24 cellular contexts compared by ENCODE assay signal in the genomic region with DNA sequence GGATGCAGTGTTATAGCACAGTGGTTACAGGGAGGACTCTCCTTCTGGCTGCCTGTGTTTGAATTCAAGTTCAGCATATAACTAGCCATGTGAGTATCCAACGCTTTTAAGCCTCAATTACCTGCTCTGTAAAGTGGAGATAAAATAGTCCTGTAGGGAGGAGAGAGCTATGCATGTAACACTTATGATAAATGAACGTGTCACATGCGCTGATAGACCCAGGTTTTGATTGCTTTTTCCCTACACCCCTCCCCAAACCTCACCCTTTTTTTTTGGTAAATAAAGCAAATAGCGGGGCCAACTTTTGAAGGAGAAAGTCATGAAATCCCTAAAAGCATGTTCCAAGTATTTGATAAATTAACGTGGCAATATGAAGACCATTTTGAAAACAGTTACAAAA. TPM values are rescaled to one million over a fixed set of nuclear protein-coding genes. Genes with fewer than 3 reads are reported as not detected.
DNase-seq lines count a peak whose midpoint lies in the region; ATAC-seq, FAIRE-seq and TF ChIP-seq lines count a peak whose summit lies in the region.
"Had no signal": no experiment of that assay in that cellular context is flagged by ENCODE, and none has a peak within 500 bp of the region (broad histone marks: within the 10 kb centered on the region; RNA-seq: fewer than 3 reads in every experiment).

No MANE protein-coding gene starts in this region.

- H3K27me3 ChIP-seq in astrocyte (ENCODE audit: insufficient read depth, low read length) (no peaks in the 10 kb centered on the region), osteoblast (ENCODE audit: insufficient read depth, low read length) (no peaks in the 10 kb centered on the region)

- no peak for DNase-seq in HFFc6
- DNase-seq in astrocyte (ENCODE audit: low read depth) = no peak
- no peak for DNase-seq in osteoblast (ENCODE audit: insufficient read length, low spot score, missing footprints)
- no peak for DNase-seq in stimulated activated CD4-positive, alpha-beta T cell treated with anti-CD3 and anti-CD28 coated beads, Interleukin-4, amount 100 ng/mL, for 24 hours
- DNase-seq: AML-193; Caco-2; Calu3; CD4-positive, alpha-beta T cell; CD8-positive, alpha-beta T cell; DND-41; GDM1 had no signal

- peak; percentile 55 for FAIRE-seq in astrocyte (lab: Jason Lieb, UNC)
- FAIRE-seq: A549, D721Med, GM12878, GM12892, GM18507 had no signal

- H3K27ac Mint-ChIP-seq in HFFc6 (peak overlapping the region; percentile 64; the same call in 1 of the 2 replicates), astrocyte (ENCODE audit: unreplicated experiment) (no peak overlapping the region)
- H3K27ac Mint-ChIP-seq: B cell; CD4-positive, alpha-beta T cell; CD8-positive, alpha-beta T cell had no signal

- H3K4me2 ChIP-seq in astrocyte (ENCODE audit: low read length) (no peak overlapping the region), osteoblast (ENCODE audit: insufficient read depth, low read length) (peak overlapping the region; percentile 18)
- H3K4me2 ChIP-seq: A549; BLaER1 treated with 17β-estradiol and CSF1 and Interleukin-3, amounts not matched to agents 10 nM and 100 nM had no signal

- no peaks in the 10 kb centered on the region for H3K36me3 Mint-ChIP-seq in HFFc6 (ENCODE audit: low read depth)
- no peaks in the 10 kb centered on the region for H3K36me3 Mint-ChIP-seq in astrocyte (ENCODE audit: low read depth, unreplicated experiment)
- H3K36me3 Mint-ChIP-seq: CD8-positive, alpha-beta T cell had no signal

- peak overlapping the region; percentile 63; the same call in 1 of the 2 replicates for H3K4me3 Mint-ChIP-seq in HFFc6
- H3K4me3 Mint-ChIP-seq in astrocyte (ENCODE audit: unreplicated experiment) = no peak overlapping the region
- H3K4me3 Mint-ChIP-seq: B cell; CD4-positive, alpha-beta T cell; CD8-positive, alpha-beta T cell had no signal

- H3K9me3 ChIP-seq in astrocyte (ENCODE audit: insufficient read depth, low read depth, low read length) (no peaks in the 10 kb centered on the region), osteoblast (ENCODE audit: low read depth, low read length) (no peaks in the 10 kb centered on the region)
- H3K9me3 ChIP-seq: A549, Caco-2 had no signal

- TF ChIP-seq CTCF in HFFc6 (IDR thresholded peaks at IDR 0.05) = no peak
- no peak for TF ChIP-seq CTCF in astrocyte (IDR thresholded peaks at IDR 0.05; ENCODE audit: insufficient read depth, low read depth, low read length)
- TF ChIP-seq CTCF in osteoblast (IDR thresholded peaks at IDR 0.05; ENCODE audit: extremely low read depth, low read depth, low read length) = no peak

- H3K36me3 ChIP-seq in astrocyte (ENCODE audit: insufficient read depth, low read length) (no peaks in the 10 kb centered on the region), osteoblast (ENCODE audit: insufficient read depth, low read length) (no peaks in the 10 kb centered on the region)
- H3K36me3 ChIP-seq: BLaER1 treated with 17β-estradiol and CSF1 and Interleukin-3, amounts not matched to agents 10 nM and 100 nM had no signal

- H3K9me3 Mint-ChIP-seq in HFFc6 (no peaks in the 10 kb centered on the region), astrocyte (ENCODE audit: unreplicated experiment) (no peaks in the 10 kb centered on the region)
- H3K9me3 Mint-ChIP-seq: CD4-positive, alpha-beta T cell; CD8-positive, alpha-beta T cell had no signal

- no peak overlapping the region for H3K4me3 ChIP-seq in astrocyte (ENCODE audit: insufficient read depth, low read depth, low read length)
- no peak overlapping the region for H3K4me3 ChIP-seq in osteoblast (ENCODE audit: insufficient read depth, low read length)
- H3K4me3 ChIP-seq: A549; BLaER1 treated with 17β-estradiol and CSF1 and Interleukin-3, amounts not matched to agents 10 nM and 100 nM; GM12878 had no signal

- no peak overlapping the region for H3K27ac ChIP-seq in astrocyte (ENCODE audit: low read depth, low read length)
- H3K27ac ChIP-seq in osteoblast (ENCODE audit: low read depth, low read length) = no peak overlapping the region
- H3K27ac ChIP-seq: 22Rv1; A549; BLaER1 treated with 17β-estradiol and CSF1 and Interleukin-3, amounts not matched to agents 10 nM and 100 nM; C4-2B had no signal

- H3K4me1 Mint-ChIP-seq in HFFc6 (ENCODE audit: low read depth) (peaks cover 65% of the 10 kb centered on the region), astrocyte (ENCODE audit: low read depth, unreplicated experiment) (peaks cover 7% of the 10 kb centered on the region)
- H3K4me1 Mint-ChIP-seq: B cell had no signal

- H3K4me1 ChIP-seq in astrocyte (ENCODE audit: insufficient read depth, low read length) (peaks cover 8% of the 10 kb centered on the region), osteoblast (ENCODE audit: insufficient read depth, low read length) (peaks cover 11% of the 10 kb centered on the region)
- H3K4me1 ChIP-seq: A549 had no signal

- no peaks in the 10 kb centered on the region for H3K79me2 ChIP-seq in astrocyte (ENCODE audit: insufficient read depth, low read length)
- no peaks in the 10 kb centered on the region for H3K79me2 ChIP-seq in osteoblast (ENCODE audit: insufficient read depth, low read length)

- no peak overlapping the region for H3K9ac ChIP-seq in astrocyte (ENCODE audit: low read length)
- H3K9ac ChIP-seq: BLaER1 treated with 17β-estradiol and CSF1 and Interleukin-3, amounts not matched to agents 10 nM and 100 nM had no signal

- H2AFZ ChIP-seq in astrocyte (ENCODE audit: low read depth, low read length) (no peak overlapping the region), osteoblast (ENCODE audit: low read length) (no peak overlapping the region)

- no peaks in the 10 kb centered on the region for H3K27me3 Mint-ChIP-seq in HFFc6 (ENCODE audit: insufficient read depth)
- no peaks in the 10 kb centered on the region for H3K27me3 Mint-ChIP-seq in astrocyte (ENCODE audit: low read depth, unreplicated experiment)
- H3K27me3 Mint-ChIP-seq: CD4-positive, alpha-beta T cell had no signal

- H4K20me1 ChIP-seq in astrocyte (ENCODE audit: insufficient read depth, low read length) (no peaks in the 10 kb centered on the region), osteoblast (ENCODE audit: insufficient read depth, low read length) (no peaks in the 10 kb centered on the region)

- ATAC-seq in HG02852 (IDR thresholded peaks at IDR 0.05; ENCODE audit: unreplicated experiment) = no peak
- ATAC-seq: A549; CD8-positive, alpha-beta T cell; GM12878 had no signal

RNA-seq across cellular contexts. Expression of gene AMELX, which starts 20.4 kb away (rescaled TPM):
- total RNA-seq in HFFc6 (2021; fragmentation: NEBNext Ultra II Directional; extraction: Animal tissue kit (Norgen Biotek cat#: 25700)) = not detected
- total RNA-seq in astrocyte (not detected in 2 replicates), osteoblast (not detected in 2 replicates)
- total RNA-seq: A172; B cell; Caco-2; Calu3; CD4-positive, alpha-beta T cell; CD8-positive, alpha-beta T cell; Daoy; G401; GM12878 had no signal
